ENCODE assay signal across 16 cellular contexts in the genomic region with DNA sequence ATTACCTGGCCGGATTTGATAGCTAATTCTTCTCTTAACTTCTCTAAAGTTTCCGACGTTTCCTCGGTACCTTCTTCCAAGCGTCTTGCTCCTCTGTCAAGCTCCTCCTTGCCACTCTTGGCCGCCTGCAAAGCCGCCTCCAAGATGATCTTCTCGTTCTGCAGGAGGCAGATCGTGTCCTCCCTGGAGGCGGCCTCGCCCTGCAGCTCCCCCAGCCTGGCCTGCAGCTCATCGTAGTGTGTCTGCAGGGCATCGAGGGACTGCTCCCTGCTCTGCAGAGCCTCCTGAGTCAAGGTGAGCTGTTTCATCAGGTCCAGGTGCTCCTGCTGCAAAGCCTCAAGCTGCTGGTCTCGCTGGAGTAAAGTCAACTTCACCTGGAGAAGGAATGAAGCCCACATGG. TPM values are rescaled to one million over a fixed set of nuclear protein-coding genes. Genes with fewer than 3 reads are reported as not detected.
DNase-seq lines count a peak whose midpoint lies in the region; ATAC-seq, FAIRE-seq and TF ChIP-seq lines count a peak whose summit lies in the region.
"Had no signal": no experiment of that assay in that cellular context is flagged by ENCODE, and none has a peak within 500 bp of the region (broad histone marks: within the 10 kb centered on the region; RNA-seq: fewer than 3 reads in every experiment).

No MANE protein-coding gene starts in this region.

- FAIRE-seq in HepG2 (lab: Jason Lieb, UNC) (no peak), GM12878 (lab: Jason Lieb, UNC) (no peak), endothelial cell of umbilical vein (lab: Jason Lieb, UNC) (no peak)
- FAIRE-seq: D721Med, G401.6, GM12892, GM18507 had no signal

- no peaks in the 10 kb centered on the region for H3K9me1 ChIP-seq in endothelial cell of umbilical vein (replicated peaks; ENCODE audit: control insufficient read depth, extremely low read depth, insufficient read depth, low read length)

- BruUV-seq in HepG2 (replicated peaks; lab: Mats Ljungman, UMichigan) (TSS peak; percentile 42), GM12878 (replicated peaks; lab: Mats Ljungman, UMichigan) (no TSS peak), endothelial cell of umbilical vein (replicated peaks; lab: Mats Ljungman, UMichigan) (TSS peak; percentile 22)

- dilution Hi-C loops in endothelial cell of umbilical vein (cut with MboI; ENCODE audit: extremely low pct_ligation_motif_present, low sequenced_read_pairs): no loop called here

- SMC1A ChIA-PET in GM12878 (lab: Charles Lee; ENCODE audit: uncharacterized antibody, unreplicated experiment): no interaction called here

- POLR2A ChIA-PET in HepG2 (lab: Yijun Ruan, JAX): no interaction called here
- POLR2A ChIA-PET in GM12878 (lab: Charles Lee): no interaction called here
- POLR2A ChIA-PET in endothelial cell of umbilical vein (lab: Charles Lee): no interaction called here

- H4K20me1 ChIP-seq in HepG2 (ENCODE audit: insufficient read depth, low read length) (no peaks in the 10 kb centered on the region; the same call in 1 of the 2 replicates), GM12878 (ENCODE audit: control insufficient read depth, insufficient read depth) (no peaks in the 10 kb centered on the region), endothelial cell of umbilical vein (replicated peaks; ENCODE audit: control insufficient read depth, extremely low read depth, insufficient read depth, low read length) (no peaks in the 10 kb centered on the region)

- DNase-seq in HepG2 (ENCODE audit: low spot score) (no peak), right lobe of liver (no peak), GM12878 (ENCODE audit: low read depth, low spot score) (no peak), endothelial cell of umbilical vein (ENCODE audit: low read depth, low spot score) (no peak), hepatic stellate cell (ENCODE audit: low spot score) (no peak), RKO (ENCODE audit: low spot score) (no peak)
- no peak for DNase-seq in stimulated activated CD4-positive, alpha-beta T cell treated with anti-CD3 and anti-CD28 coated beads, Interleukin-15, amount 100 ng/mL, for 24 hours
- DNase-seq: 8988T; CD8-positive, alpha-beta T cell; GM23248; HCEC 1CT had no signal

- no peak overlapping the region for H2AFZ ChIP-seq in HepG2 (ENCODE audit: low read length)
- H2AFZ ChIP-seq in GM12878 (ENCODE audit: control insufficient read depth, low read depth, low read length): no peak overlapping the region
- no peak overlapping the region for H2AFZ ChIP-seq in endothelial cell of umbilical vein (ENCODE audit: low read depth, low read length)
- H2AFZ ChIP-seq: GM23248 had no signal

- H3K4me3 ChIP-seq in HepG2 (replicated peaks in 1 of 3; ENCODE audit: insufficient read depth in 1 of 3, low read depth in 2 of 3, low read length in 3 of 3): no peak overlapping the region
- no peak overlapping the region for H3K4me3 ChIP-seq in right lobe of liver
- no peak overlapping the region for H3K4me3 ChIP-seq in GM12878
- H3K4me3 ChIP-seq in endothelial cell of umbilical vein (replicated peaks in 1 of 3; ENCODE audit: insufficient read depth in 1 of 3, low read depth in 1 of 3, low read length in 3 of 3): no peak overlapping the region
- H3K4me3 ChIP-seq: BLaER1 treated with 17β-estradiol and CSF1 and Interleukin-3, amounts not matched to agents 10 nM and 100 nM; GM23248 had no signal

- H3K4me2 ChIP-seq in HepG2 (ENCODE audit: low read depth, low read length) (no peak overlapping the region), GM12878 (ENCODE audit: control insufficient read depth, insufficient read depth) (no peak overlapping the region), endothelial cell of umbilical vein (ENCODE audit: insufficient read depth, low read length) (no peak overlapping the region)
- H3K4me2 ChIP-seq: BLaER1 treated with 17β-estradiol and CSF1 and Interleukin-3, amounts not matched to agents 10 nM and 100 nM had no signal

- no peak overlapping the region for H3K27ac ChIP-seq in HepG2 (ENCODE audit: extremely low read length, insufficient read depth, low read length)
- no peak overlapping the region for H3K27ac ChIP-seq in right lobe of liver
- H3K27ac ChIP-seq in GM12878 (ENCODE audit: control insufficient read depth, insufficient read depth): no peak overlapping the region
- no peak overlapping the region for H3K27ac ChIP-seq in endothelial cell of umbilical vein (ENCODE audit: insufficient read depth, low read depth, low read length)
- H3K27ac ChIP-seq: BLaER1 treated with 17β-estradiol and CSF1 and Interleukin-3, amounts not matched to agents 10 nM and 100 nM; GM23248 had no signal

- H3K27me3 ChIP-seq in HepG2 (ENCODE audit: control insufficient read depth in 1 of 2, insufficient read depth in 2 of 2, low read length in 2 of 2) (no peaks in the 10 kb centered on the region), right lobe of liver (no peaks in the 10 kb centered on the region), GM12878 (replicated peaks in 1 of 2; ENCODE audit: control insufficient read depth in 2 of 2, insufficient read depth in 2 of 2, low read length in 1 of 2) (no peaks in the 10 kb centered on the region), endothelial cell of umbilical vein (ENCODE audit: control insufficient read depth in 2 of 2, insufficient read depth in 2 of 2, low read length in 2 of 2) (no peaks in the 10 kb centered on the region)
- H3K27me3 ChIP-seq: BLaER1 treated with 17β-estradiol and CSF1 and Interleukin-3, amounts not matched to agents 10 nM and 100 nM had no signal

- no peak for ATAC-seq in HepG2
- no peak for ATAC-seq in right lobe of liver
- no peak for ATAC-seq in GM12878
- ATAC-seq: CD8-positive, alpha-beta T cell had no signal

- RAD21 ChIA-PET in GM12878 (lab: Charles Lee; ENCODE audit: unreplicated experiment): no interaction called here

- H3K4me1 ChIP-seq in HepG2 (ENCODE audit: insufficient read depth, low read length) (no peaks in the 10 kb centered on the region), right lobe of liver (no peaks in the 10 kb centered on the region), GM12878 (ENCODE audit: control insufficient read depth, insufficient read depth, low read length) (no peaks in the 10 kb centered on the region), endothelial cell of umbilical vein (ENCODE audit: control insufficient read depth, extremely low read depth, insufficient read depth, low read length) (no peaks in the 10 kb centered on the region)
- H3K4me1 ChIP-seq: BLaER1 treated with 17β-estradiol and CSF1 and Interleukin-3, amounts not matched to agents 10 nM and 100 nM had no signal

- TF ChIP-seq EP300 in HepG2 (IDR thresholded peaks at IDR 0.05; ENCODE audit: low read depth in 2 of 2, low read length in 2 of 2) (no peak), HepG2 (CRISPR knock-in tag; IDR thresholded peaks at IDR 0.05; ENCODE audit: borderline replicate concordance) (no peak), GM12878 (IDR thresholded peaks at IDR 0.05; ENCODE audit: borderline replicate concordance in 1 of 2, control insufficient read depth in 1 of 2, low read depth in 2 of 2, low read length in 2 of 2) (no peak)

- H3K9me3 ChIP-seq in HepG2 (ENCODE audit: low read length) (no peaks in the 10 kb centered on the region), right lobe of liver (no peaks in the 10 kb centered on the region), GM12878 (replicated peaks; ENCODE audit: control insufficient read depth, insufficient read depth, low read length) (no peaks in the 10 kb centered on the region; the same call in 2 of the 3 replicates), endothelial cell of umbilical vein (replicated peaks; ENCODE audit: control insufficient read depth, insufficient read depth, low read length) (no peaks in the 10 kb centered on the region)
- H3K9me3 ChIP-seq: BLaER1 treated with 17β-estradiol and CSF1 and Interleukin-3, amounts not matched to agents 10 nM and 100 nM had no signal

- 93% methylated on average over 14 of the region's 14 CpGs for WGBS in HepG2 (ENCODE audit: low lambda C conversion rate)
- WGBS in right lobe of liver (ENCODE audit: insufficient coverage, low coverage, low lambda C conversion rate, missing lambda C conversion rate): 95% methylated on average over 9 of the region's 14 CpGs
- WGBS in GM12878 (ENCODE audit: insufficient coverage, insufficient replicate concordance, low lambda C conversion rate, missing lambda C conversion rate): 89% methylated on average over 14 of the region's 14 CpGs

- intact Hi-C loops in HepG2 (cut with micrococcal nuclease; ENCODE audit: unreplicated experiment): no loop called here
- intact Hi-C loops in right lobe of liver (cut with DNase I): no loop called here
- intact Hi-C loops in GM12878 (cut with micrococcal nuclease; ENCODE audit: unreplicated experiment): no loop called here
- intact Hi-C loops in endothelial cell of umbilical vein (cut with micrococcal nuclease): no loop called here

- H3K79me2 ChIP-seq in HepG2 (ENCODE audit: insufficient read depth, low read length) (no peaks in the 10 kb centered on the region), GM12878 (ENCODE audit: control insufficient read depth, insufficient read depth, low read length) (no peaks in the 10 kb centered on the region), endothelial cell of umbilical vein (ENCODE audit: control insufficient read depth, insufficient read depth, low read length) (peaks cover 6% of the 10 kb centered on the region)

- in situ Hi-C loops in HepG2 (cut with HindIII; ENCODE audit: extremely low pct_ligation_motif_present, low pct_unique_long_range_greater_than_20kb) (no loop called here), GM12878 (cut with MboI) (no loop called here)

- TF ChIP-seq POLR2A in HepG2 (IDR thresholded peaks at IDR 0.05; ENCODE audit: insufficient read depth in 1 of 2, low read depth in 2 of 2, low read length in 2 of 2) (no peak), right lobe of liver (IDR thresholded peaks at IDR 0.05) (no peak), GM12878 (IDR thresholded peaks at IDR 0.05; ENCODE audit: low read depth, low read length) (0 out of 2 replicates have a peak, but pooled peaks have one; percentile 7), endothelial cell of umbilical vein (IDR thresholded peaks at IDR 0.05; ENCODE audit: low read depth, low read length) (no peak)

- H3K36me3 ChIP-seq in HepG2 (replicated peaks in 1 of 2; ENCODE audit: control insufficient read depth in 1 of 2, insufficient read depth in 2 of 2, low read length in 2 of 2) (peaks cover 37 to 67% of the 10 kb centered on the region in 2 experiments; a peak in 4 of 5 replicates), right lobe of liver (peaks cover 0 to 75% (median 35%) of the 10 kb centered on the region in 4 donors), GM12878 (ENCODE audit: control insufficient read depth in 2 of 2, insufficient read depth in 2 of 2, low read length in 1 of 2) (peaks cover 36 to 37% of the 10 kb centered on the region in 2 experiments), endothelial cell of umbilical vein (ENCODE audit: control insufficient read depth in 2 of 2, extremely low read depth in 1 of 2, insufficient read depth in 2 of 2, low read length in 2 of 2) (peaks cover 18 to 55% of the 10 kb centered on the region in 2 experiments)

- TF ChIP-seq CTCF in HepG2 (CRISPR knock-in tag; IDR thresholded peaks at IDR 0.05): no peak
- no peak for TF ChIP-seq CTCF in right lobe of liver (IDR thresholded peaks at IDR 0.05)
- no peak for TF ChIP-seq CTCF in GM12878 (IDR thresholded peaks at IDR 0.05 in 2 of 3, conservative IDR thresholded peaks at IDR 0.05 in 1 of 3; ENCODE audit: control insufficient read depth in 2 of 3, extremely low read depth in 1 of 3, insufficient read depth in 1 of 3, low read depth in 3 of 3, low read length in 3 of 3)
- TF ChIP-seq CTCF in endothelial cell of umbilical vein (IDR thresholded peaks at IDR 0.05; ENCODE audit: extremely low read depth in 1 of 2, insufficient read depth in 1 of 2, low read depth in 1 of 2, low read length in 2 of 2): no peak

- TF ChIP-seq RAD21 in HepG2 (CRISPR knock-in tag; IDR thresholded peaks at IDR 0.05) (no peak), GM12878 (IDR thresholded peaks at IDR 0.05; ENCODE audit: insufficient read depth, low read depth, low read length) (no peak)

- H3K9ac ChIP-seq in HepG2 (ENCODE audit: insufficient read depth, low read depth, low read length): no peak overlapping the region
- H3K9ac ChIP-seq in GM12878 (ENCODE audit: control insufficient read depth, insufficient read depth, low read length): no peak overlapping the region
- no peak overlapping the region for H3K9ac ChIP-seq in endothelial cell of umbilical vein (replicated peaks; ENCODE audit: extremely low read depth, insufficient read depth, low read length)
- H3K9ac ChIP-seq: GM23248 had no signal

- CTCF ChIA-PET in HepG2 (lab: Yijun Ruan, JAX; ENCODE audit: low intra/inter-chr PET ratio, low total read pairs) (no interaction called here), GM12878 (lab: Yijun Ruan, JAX) (interaction anchor here (0.7 kb wide), 1 partner anchor 356 kb away, joined by 3 read pairs; no protein-coding TSS in a partner anchor), endothelial cell of umbilical vein (lab: Charles Lee) (no interaction called here)

RNA-seq across cellular contexts. Expression of a gene that starts 32.8 kb away (rescaled TPM):
- total RNA-seq in HepG2 (2016; rRNA removed; fragmentation: Illumina TruSeq; extraction: Trizol) (36.0 and 43.0 TPM in 2 replicates), right lobe of liver (10 to 100 TPM; 15.7 to 37.5 (median 22.8) TPM), GM12878 (2014; rRNA removed) (30.5 and 33.2 TPM in 2 replicates), GM12878 (2014; rRNA removed; fragmentation: Illumina TruSeq; extraction: Trizol) (17.4 and 18.6 TPM in 2 replicates), GM12878 (2021) (36.3 and 42.7 TPM in 2 replicates), endothelial cell of umbilical vein (83.4 and 86.0 TPM in 2 replicates)
- total RNA-seq in HepG2 (2016; cell fraction: cytosol; rRNA removed; fragmentation: Illumina TruSeq; extraction: Trizol; ENCODE audit: low read depth): 15.6 and 17.8 TPM in 2 replicates
- 31.7 and 41.8 TPM in 2 replicates for total RNA-seq in HepG2 (2016; cell fraction: insoluble cytoplasmic fraction; rRNA removed; fragmentation: Illumina TruSeq; extraction: Trizol)
- total RNA-seq in HepG2 (2016; cell fraction: membrane; rRNA removed; fragmentation: Illumina TruSeq; extraction: Trizol): 26.6 and 27.1 TPM in 2 replicates
- 40.4 and 48.3 TPM in 2 replicates for total RNA-seq in HepG2 (2016; cell fraction: nucleus; rRNA removed; fragmentation: Illumina TruSeq; extraction: Trizol)
- polyA plus RNA-seq in HepG2 (2011; rRNA removed) (22.0 and 22.7 TPM in 2 replicates), GM12878 (2011; rRNA removed) (5.7 and 9.7 TPM in 2 replicates), GM12878 (2014; fragmentation: Illumina TruSeq; extraction: Trizol) (4.6 and 8.3 TPM in 2 replicates), GM12878 (2014; fragmentation: Nextera tagmentation; extraction: Ambion mirVana) (1 to 10 TPM; 2.0 to 3.7 TPM), GM12878 (2014; rRNA removed) (16.0 and 21.5 TPM in 2 replicates), GM12878 (2016; fragmentation: Nextera tagmentation; extraction: Ambion mirVana) (10 to 100 TPM; 14.4 to 16.8 TPM), endothelial cell of umbilical vein (15.9 and 18.4 TPM in 2 replicates)
- polyA plus RNA-seq in HepG2 (2011; cell fraction: cytosol; rRNA removed): 17.7 and 27.7 TPM in 2 replicates
- 63.9 and 77.3 TPM in 2 replicates for polyA plus RNA-seq in HepG2 (2011; cell fraction: nucleus; rRNA removed)
- polyA plus RNA-seq in HepG2 (2012): 10.9 and 13.5 TPM in 2 replicates
- polyA plus RNA-seq in HepG2 (2016; cell fraction: cytosol; fragmentation: Illumina TruSeq; extraction: Trizol; ENCODE audit: low read depth): 9.3 and 9.4 TPM in 2 replicates
- polyA plus RNA-seq in HepG2 (2016; cell fraction: insoluble cytoplasmic fraction; fragmentation: Illumina TruSeq; extraction: Trizol; ENCODE audit: low read depth): 14.3 and 16.9 TPM in 2 replicates
- 9.7 and 12.3 TPM in 2 replicates for polyA plus RNA-seq in HepG2 (2016; cell fraction: membrane; fragmentation: Illumina TruSeq; extraction: Trizol; ENCODE audit: low read depth)
- polyA plus RNA-seq in HepG2 (2016; cell fraction: nucleus; fragmentation: Illumina TruSeq; extraction: Trizol; ENCODE audit: insufficient read depth, low read depth): 48.3 and 55.7 TPM in 2 replicates
- polyA minus RNA-seq in HepG2 (2011; rRNA and poly(A)+ RNA removed; ENCODE audit: low replicate concordance): 38.7 and 87.6 TPM in 2 replicates
- polyA minus RNA-seq in HepG2 (2011; cell fraction: cytosol; rRNA and poly(A)+ RNA removed): 27.6 and 33.4 TPM in 2 replicates
- polyA minus RNA-seq in HepG2 (2011; cell fraction: nucleus; rRNA and poly(A)+ RNA removed): 40.3 and 67.0 TPM in 2 replicates
- 90.2 and 116 TPM in 2 replicates for total RNA-seq in GM12878 (2013; cell fraction: nucleolus; rRNA removed)
- 8.9 TPM for polyA plus RNA-seq in GM12878 (2011; ENCODE audit: low read depth)
- polyA plus RNA-seq in GM12878 (2011; cell fraction: cytosol; rRNA removed): 13.4 and 15.2 TPM in 2 replicates
- polyA plus RNA-seq in GM12878 (2011; cell fraction: nucleus; rRNA removed): 19.3 and 29.6 TPM in 2 replicates
- 18.0 and 18.3 TPM in 2 replicates for polyA plus RNA-seq in GM12878 (2012)
- polyA minus RNA-seq in GM12878 (2011; rRNA and poly(A)+ RNA removed): 16.6 and 31.5 TPM in 2 replicates
- polyA minus RNA-seq in GM12878 (2011; cell fraction: cytosol; rRNA and poly(A)+ RNA removed): 17.8 and 21.1 TPM in 2 replicates
- polyA minus RNA-seq in GM12878 (2011; cell fraction: nucleus; rRNA and poly(A)+ RNA removed): 10.0 and 30.3 TPM in 2 replicates
- 19.8 and 24.4 TPM in 2 replicates for polyA plus RNA-seq in endothelial cell of umbilical vein (2011; cell fraction: cytosol; rRNA removed)
- polyA plus RNA-seq in endothelial cell of umbilical vein (2011; cell fraction: nucleus; rRNA removed): 47.2 and 73.7 TPM in 2 replicates
- 22.1 and 26.9 TPM in 2 replicates for polyA plus RNA-seq in endothelial cell of umbilical vein (2012)
- 72.3 and 76.8 TPM in 2 replicates for polyA minus RNA-seq in endothelial cell of umbilical vein
- 27.2 TPM for polyA minus RNA-seq in endothelial cell of umbilical vein (2011; cell fraction: cytosol; rRNA and poly(A)+ RNA removed)
- 44.8 and 58.4 TPM in 2 replicates for polyA minus RNA-seq in endothelial cell of umbilical vein (2011; cell fraction: nucleus; rRNA and poly(A)+ RNA removed)

RNA-seq across cellular contexts. Expression of a gene that starts 34.2 kb away (rescaled TPM):
- total RNA-seq in HepG2 (2016; rRNA removed; fragmentation: Illumina TruSeq; extraction: Trizol) (16.2 and 35.3 TPM in 2 replicates), right lobe of liver (10 to 100 TPM; 13.9 to 25.1 (median 15.7) TPM), GM12878 (2014; rRNA removed) (53.6 and 57.3 TPM in 2 replicates), GM12878 (2014; rRNA removed; fragmentation: Illumina TruSeq; extraction: Trizol) (47.5 and 52.6 TPM in 2 replicates), GM12878 (2021) (63.5 and 65.9 TPM in 2 replicates), endothelial cell of umbilical vein (96.2 and 112 TPM in 2 replicates)
- 20.1 and 20.5 TPM in 2 replicates for total RNA-seq in HepG2 (2016; cell fraction: cytosol; rRNA removed; fragmentation: Illumina TruSeq; extraction: Trizol; ENCODE audit: low read depth)
- 14.0 and 36.7 TPM in 2 replicates for total RNA-seq in HepG2 (2016; cell fraction: insoluble cytoplasmic fraction; rRNA removed; fragmentation: Illumina TruSeq; extraction: Trizol)
- total RNA-seq in HepG2 (2016; cell fraction: membrane; rRNA removed; fragmentation: Illumina TruSeq; extraction: Trizol): 16.8 and 21.8 TPM in 2 replicates
- total RNA-seq in HepG2 (2016; cell fraction: nucleus; rRNA removed; fragmentation: Illumina TruSeq; extraction: Trizol): 62.3 and 64.4 TPM in 2 replicates
- polyA plus RNA-seq in HepG2 (2011; rRNA removed) (37.1 and 51.2 TPM in 2 replicates), GM12878 (2011; rRNA removed) (58.3 and 89.4 TPM in 2 replicates), GM12878 (2014; fragmentation: Illumina TruSeq; extraction: Trizol) (47.7 and 53.3 TPM in 2 replicates), GM12878 (2014; fragmentation: Nextera tagmentation; extraction: Ambion mirVana) (1 to 10 TPM; 4.3 to 6.7 TPM), GM12878 (2014; rRNA removed) (65.5 and 69.0 TPM in 2 replicates), GM12878 (2016; fragmentation: Nextera tagmentation; extraction: Ambion mirVana) (10 to 100 TPM; 28.2 to 41.7 TPM), endothelial cell of umbilical vein (72.9 and 75.8 TPM in 2 replicates)
- 23.3 and 24.4 TPM in 2 replicates for polyA plus RNA-seq in HepG2 (2011; cell fraction: cytosol; rRNA removed)
- 163 and 166 TPM in 2 replicates for polyA plus RNA-seq in HepG2 (2011; cell fraction: nucleus; rRNA removed)
- 30.1 and 31.6 TPM in 2 replicates for polyA plus RNA-seq in HepG2 (2012)
- polyA plus RNA-seq in HepG2 (2016; cell fraction: cytosol; fragmentation: Illumina TruSeq; extraction: Trizol; ENCODE audit: low read depth): 3.0 and 3.4 TPM in 2 replicates
- 12.3 and 14.0 TPM in 2 replicates for polyA plus RNA-seq in HepG2 (2016; cell fraction: insoluble cytoplasmic fraction; fragmentation: Illumina TruSeq; extraction: Trizol; ENCODE audit: low read depth)
- 7.1 and 7.4 TPM in 2 replicates for polyA plus RNA-seq in HepG2 (2016; cell fraction: membrane; fragmentation: Illumina TruSeq; extraction: Trizol; ENCODE audit: low read depth)
- polyA plus RNA-seq in HepG2 (2016; cell fraction: nucleus; fragmentation: Illumina TruSeq; extraction: Trizol; ENCODE audit: insufficient read depth, low read depth): 129 and 136 TPM in 2 replicates
- 183 and 431 TPM in 2 replicates for polyA minus RNA-seq in HepG2 (2011; rRNA and poly(A)+ RNA removed; ENCODE audit: low replicate concordance)
- 26.3 and 37.6 TPM in 2 replicates for polyA minus RNA-seq in HepG2 (2011; cell fraction: cytosol; rRNA and poly(A)+ RNA removed)
- polyA minus RNA-seq in HepG2 (2011; cell fraction: nucleus; rRNA and poly(A)+ RNA removed): 111 and 121 TPM in 2 replicates
- 213 and 227 TPM in 2 replicates for total RNA-seq in GM12878 (2013; cell fraction: nucleolus; rRNA removed)
- 31.3 TPM for polyA plus RNA-seq in GM12878 (2011; ENCODE audit: low read depth)
- polyA plus RNA-seq in GM12878 (2011; cell fraction: cytosol; rRNA removed): 81.6 and 106 TPM in 2 replicates
- polyA plus RNA-seq in GM12878 (2011; cell fraction: nucleus; rRNA removed): 296 and 304 TPM in 2 replicates
- 45.3 and 47.1 TPM in 2 replicates for polyA plus RNA-seq in GM12878 (2012)
- 158 and 234 TPM in 2 replicates for polyA minus RNA-seq in GM12878 (2011; rRNA and poly(A)+ RNA removed)
- 35.5 and 49.6 TPM in 2 replicates for polyA minus RNA-seq in GM12878 (2011; cell fraction: cytosol; rRNA and poly(A)+ RNA removed)
- 102 and 170 TPM in 2 replicates for polyA minus RNA-seq in GM12878 (2011; cell fraction: nucleus; rRNA and poly(A)+ RNA removed)
- polyA plus RNA-seq in endothelial cell of umbilical vein (2011; cell fraction: cytosol; rRNA removed): 74.0 and 88.0 TPM in 2 replicates
- 493 and 502 TPM in 2 replicates for polyA plus RNA-seq in endothelial cell of umbilical vein (2011; cell fraction: nucleus; rRNA removed)
- 86.4 and 87.6 TPM in 2 replicates for polyA plus RNA-seq in endothelial cell of umbilical vein (2012)
- 300 and 319 TPM in 2 replicates for polyA minus RNA-seq in endothelial cell of umbilical vein
- polyA minus RNA-seq in endothelial cell of umbilical vein (2011; cell fraction: cytosol; rRNA and poly(A)+ RNA removed): 79.0 TPM
- polyA minus RNA-seq in endothelial cell of umbilical vein (2011; cell fraction: nucleus; rRNA and poly(A)+ RNA removed): 164 and 238 TPM in 2 replicates
